8 cellular contexts compared by ENCODE assay signal in genomic region chr4:121801715-121802075, GRCh38. TPM values are rescaled to one million over a fixed set of nuclear protein-coding genes. Genes with fewer than 3 reads are reported as not detected.
DNase-seq lines count a peak whose midpoint lies in the region; ATAC-seq and TF ChIP-seq lines count a peak whose summit lies in the region.

No MANE protein-coding gene starts in this region.

- no peak for TF ChIP-seq CTCF in CD4-positive, alpha-beta T cell (IDR thresholded peaks at IDR 0.05)
- no peak for TF ChIP-seq CTCF in NB4 (IDR thresholded peaks at IDR 0.05; ENCODE audit: low read depth, low read length)

- H2AFZ ChIP-seq in neuronal stem cell (ENCODE audit: low read length): peak overlapping the region; percentile 84

- H3K9me3 Mint-ChIP-seq in CD4-positive, alpha-beta T cell: no peaks in the 10 kb centered on the region

- H2BK12ac ChIP-seq in neuronal stem cell (ENCODE audit: low read length): no peak overlapping the region

- H2AK5ac ChIP-seq in neuronal stem cell (ENCODE audit: low read depth, low read length): peak overlapping the region; percentile 34

- H3K27ac ChIP-seq in CD4-positive, alpha-beta T cell (ENCODE audit: low read depth, low read length): peak overlapping the region; percentile 80
- H3K27ac ChIP-seq in neuronal stem cell (replicated peaks; ENCODE audit: low read length): no peak overlapping the region

- H3K36me3 Mint-ChIP-seq in CD4-positive, alpha-beta T cell (ENCODE audit: low read depth): peaks cover 63% of the 10 kb centered on the region

- H2BK5ac ChIP-seq in neuronal stem cell (ENCODE audit: low read length): no peak overlapping the region

- H3K27me3 ChIP-seq in CD4-positive, alpha-beta T cell (ENCODE audit: control insufficient read depth, insufficient read depth, low read length): no peaks in the 10 kb centered on the region
- no peaks in the 10 kb centered on the region for H3K27me3 ChIP-seq in endocrine pancreas (ENCODE audit: control insufficient read depth, insufficient read depth, low read length)
- no peaks in the 10 kb centered on the region for H3K27me3 ChIP-seq in neuronal stem cell (ENCODE audit: control insufficient read depth in 3 of 3, insufficient read depth in 3 of 3, low read depth in 1 of 3, low read length in 3 of 3)

- POLR2A ChIA-PET in CD4-positive, alpha-beta T cell (lab: Charles Lee): interaction anchor here (0.6 to 3.8 kb wide), 10 partner anchors 12 to 931 kb away, joined by 3 to 40 read pairs (median 6); partner anchors contain the start of genes ANXA5, BBS12, BBS7 and CCNA2

- H3K9ac ChIP-seq in endocrine pancreas (ENCODE audit: control insufficient read depth, insufficient read depth, low read length): peak overlapping the region; percentile 97
- no peak overlapping the region for H3K9ac ChIP-seq in neuronal stem cell (ENCODE audit: low read depth, low read length, poor library complexity)

- ATAC-seq in CD4-positive, alpha-beta T cell (ENCODE audit: poor library complexity): no peak
- no peak for ATAC-seq in HG03469 (IDR thresholded peaks at IDR 0.05; ENCODE audit: unreplicated experiment)
- no peak for ATAC-seq in left lobe of liver

- H3K79me1 ChIP-seq in neuronal stem cell (ENCODE audit: low read depth, low read length): peaks cover 1% of the 10 kb centered on the region

- TF ChIP-seq POLR2A in NB4 (IDR thresholded peaks at IDR 0.05; ENCODE audit: extremely low read depth, insufficient read length): no peak

- no peaks in the 10 kb centered on the region for H3K27me3 Mint-ChIP-seq in CD4-positive, alpha-beta T cell

- no peak overlapping the region for H3K14ac ChIP-seq in neuronal stem cell (ENCODE audit: low read length)

- no peak overlapping the region for H3K18ac ChIP-seq in neuronal stem cell (ENCODE audit: low read length)

- H3K4me3 ChIP-seq in NB4 (ENCODE audit: low read depth, low read length) (peak overlapping the region; percentile 97), endocrine pancreas (ENCODE audit: control insufficient read depth, insufficient read depth, low read length) (peak overlapping the region; percentile 100), neuronal stem cell (ENCODE audit: low read length in 2 of 2) (peak overlapping the region; percentile 68 to 89)

- H3K4me3 Mint-ChIP-seq in CD4-positive, alpha-beta T cell: peak overlapping the region; percentile 96

- H3K23ac ChIP-seq in neuronal stem cell (ENCODE audit: low read depth, low read length, poor library complexity): no peak overlapping the region

- H3K36me3 ChIP-seq in endocrine pancreas (ENCODE audit: control insufficient read depth, insufficient read depth, low read length) (peaks cover 4% of the 10 kb centered on the region), neuronal stem cell (replicated peaks in 1 of 2; ENCODE audit: control insufficient read depth in 2 of 2, insufficient read depth in 2 of 2, low read length in 2 of 2) (peaks cover 9 to 49% of the 10 kb centered on the region in 2 donors)

- H3K4me2 ChIP-seq in neuronal stem cell (ENCODE audit: insufficient read depth, low read length, poor library complexity, severe bottlenecking): peak overlapping the region; percentile 66

- H3K4me1 ChIP-seq in endocrine pancreas (ENCODE audit: control insufficient read depth, insufficient read depth, low read length): peaks cover 9% of the 10 kb centered on the region
- H3K4me1 ChIP-seq in neuronal stem cell (ENCODE audit: control insufficient read depth in 2 of 2, insufficient read depth in 1 of 2, low read depth in 1 of 2, low read length in 2 of 2): peaks cover 0 to 5% of the 10 kb centered on the region in 2 donors

- peaks cover 50% of the 10 kb centered on the region for H3K4me1 Mint-ChIP-seq in CD4-positive, alpha-beta T cell (ENCODE audit: low read depth)

- no peak overlapping the region for H4K91ac ChIP-seq in neuronal stem cell (ENCODE audit: low read depth, low read length, poor library complexity)

- H3K27ac Mint-ChIP-seq in CD4-positive, alpha-beta T cell: peak overlapping the region; percentile 100

- no peak overlapping the region for H3K4ac ChIP-seq in neuronal stem cell (ENCODE audit: low read length)

- no CpG with 5 or more reads among the region's 4 CpGs for WGBS in neuronal stem cell (ENCODE audit: extremely low coverage in 2 of 2, insufficient read length in 2 of 2, insufficient replicate concordance in 1 of 2), 2 donors

- no peak overlapping the region for H2BK120ac ChIP-seq in neuronal stem cell (ENCODE audit: low read depth, low read length)

- CTCF ChIA-PET in CD4-positive, alpha-beta T cell (lab: Charles Lee): interaction anchor here (1.8 kb wide), 1 partner anchor 776 kb away, joined by 4 read pairs; no protein-coding TSS in a partner anchor

- no peak for DNase-seq in CD4-positive, alpha-beta T cell
- DNase-seq in NB4 (ENCODE audit: low read depth) (no peak), neuronal stem cell (ENCODE audit: low spot score) (no peak), UCSD-AML1 (lab: John Stamatoyannopoulos, UW; ENCODE audit: unreplicated experiment) (no peak), left lobe of liver (ENCODE audit: low spot score) (no peak)
- no peak for DNase-seq in effector CD8-positive, alpha-beta T cell (lab: John Stamatoyannopoulos, UW)

- intact Hi-C loops in CD4-positive, alpha-beta T cell (cut with DNase I, micrococcal nuclease): loop anchor here in 1 of 2 experiments (1.0 to 10.0 kb wide), 6 partner anchors 17 to 933 kb away; partner anchors contain the start of genes ANXA5, BBS12 and BBS7

- H4K8ac ChIP-seq in neuronal stem cell (ENCODE audit: low read depth, low read length): no peak overlapping the region

- no peak overlapping the region for H2BK15ac ChIP-seq in neuronal stem cell (ENCODE audit: low read length)

- no peaks in the 10 kb centered on the region for H3K9me3 ChIP-seq in CD4-positive, alpha-beta T cell (ENCODE audit: control insufficient read depth, low read length)
- H3K9me3 ChIP-seq in endocrine pancreas (ENCODE audit: control insufficient read depth, low read length): no peaks in the 10 kb centered on the region
- no peaks in the 10 kb centered on the region for H3K9me3 ChIP-seq in neuronal stem cell (replicated peaks in 1 of 2; ENCODE audit: control insufficient read depth in 2 of 2, insufficient read depth in 1 of 2, low read depth in 1 of 2, low read length in 2 of 2)

RNA-seq across cellular contexts. Expression of gene EXOSC9, which starts 0.6 kb away (rescaled TPM):
- 10 to 100 TPM; 71.6 to 72.7 TPM for total RNA-seq in CD4-positive, alpha-beta T cell
- 60.2 TPM for polyA plus RNA-seq in neuronal stem cell (2013, experiment 1 of 2)
- polyA plus RNA-seq in neuronal stem cell (2013, experiment 2 of 2): 59.1 TPM
- total RNA-seq in left lobe of liver: 5.0 TPM

RNA-seq across cellular contexts. Expression of gene CCNA2, which starts 22.0 kb away (rescaled TPM):
- under 1 TPM; 0.34 to 0.41 TPM for total RNA-seq in CD4-positive, alpha-beta T cell
- 102 TPM for polyA plus RNA-seq in neuronal stem cell (2013, experiment 1 of 2)
- polyA plus RNA-seq in neuronal stem cell (2013, experiment 2 of 2): 102 TPM
- total RNA-seq in left lobe of liver: 0.45 TPM

RNA-seq across cellular contexts. Expression of gene SMIM43, which starts 36.7 kb away (rescaled TPM):
- not detected for total RNA-seq in CD4-positive, alpha-beta T cell
- 0.06 TPM for polyA plus RNA-seq in neuronal stem cell (2013, experiment 1 of 2)
- polyA plus RNA-seq in neuronal stem cell (2013, experiment 2 of 2): 0.11 TPM
- not detected for total RNA-seq in left lobe of liver

Comparison
In these comparisons a context has a peak if more than half of its experiments do, and no peak if none do; other contexts are left out.
1. RNA of gene EXOSC9, which starts 0.6 kb away (total RNA-seq): 71.6 to 72.7 TPM in CD4-positive, alpha-beta T cell; 5.0 TPM in left lobe of liver (single experiment); every median in the first group is over 10 times any median in the second.
2. Peak in every context shown above with its lines, with median percentiles within 50 percentile points of each other: H3K4me3 ChIP-seq.